Comparison of ENCODE assay signal across 9 cellular contexts in the genomic region with DNA sequence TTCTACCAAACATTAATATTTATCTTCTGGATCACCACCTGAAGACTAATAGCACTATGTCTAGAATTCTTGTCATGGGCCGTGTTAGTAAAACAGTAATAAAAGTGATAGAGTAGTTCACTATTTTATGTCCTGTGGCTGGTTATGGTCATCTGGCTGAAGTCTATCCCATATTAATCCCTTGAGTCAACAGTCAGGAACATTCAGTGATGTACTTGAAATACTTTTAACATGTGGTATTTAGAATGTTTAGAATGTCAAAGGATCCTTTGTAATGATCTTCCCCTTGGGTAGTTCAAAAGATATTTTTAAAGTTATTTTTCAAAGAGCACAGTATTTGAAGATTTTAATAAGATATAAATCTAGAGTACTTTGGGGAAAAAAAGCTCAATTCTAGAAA.
DNase-seq lines count a peak whose midpoint lies in the region; ATAC-seq and TF ChIP-seq lines count a peak whose summit lies in the region.
"Had no signal": no experiment of that assay in that cellular context is flagged by ENCODE, and none has a peak within 500 bp of the region (broad histone marks: within the 10 kb centered on the region; RNA-seq: fewer than 3 reads in every experiment).

No MANE protein-coding gene starts in this region.

- no peaks in the 10 kb centered on the region for H3K9me3 Mint-ChIP-seq in CD4-positive, alpha-beta memory T cell
- no peaks in the 10 kb centered on the region for H3K9me3 Mint-ChIP-seq in nephron progenitor cell

- peaks cover 4% of the 10 kb centered on the region for H3K36me3 ChIP-seq in CD4-positive, alpha-beta memory T cell (ENCODE audit: insufficient read depth, low read length)
- no peaks in the 10 kb centered on the region; the same call in 1 of the 2 replicates for H3K36me3 ChIP-seq in RWPE2 (ENCODE audit: low read depth)
- no peaks in the 10 kb centered on the region for H3K36me3 ChIP-seq in fibroblast of lung (ENCODE audit: control insufficient read depth, insufficient read depth, low read length)
- peaks cover 2% of the 10 kb centered on the region for H3K36me3 ChIP-seq in rectal smooth muscle tissue (ENCODE audit: control insufficient read depth, insufficient read depth, low read length)

- peak overlapping the region in 6 of 7 donors; percentile 16 to 81 (median 66) for H3K27ac Mint-ChIP-seq in CD4-positive, alpha-beta memory T cell
- H3K27ac Mint-ChIP-seq in nephron progenitor cell = no peak overlapping the region

- no peaks in the 10 kb centered on the region for H3K27me3 Mint-ChIP-seq in CD4-positive, alpha-beta memory T cell
- no peaks in the 10 kb centered on the region for H3K27me3 Mint-ChIP-seq in nephron progenitor cell (ENCODE audit: low read depth, poor library complexity)

- H3K79me2 ChIP-seq in fibroblast of lung (ENCODE audit: control insufficient read depth, insufficient read depth, low read length) = peaks cover 85% of the 10 kb centered on the region

- no peak for DNase-seq in CD4-positive, alpha-beta memory T cell
- DNase-seq in RWPE2 (ENCODE audit: low spot score) (no peak), fibroblast of lung (ENCODE audit: low read depth in 2 of 2) (peak; percentile 51 to 91), nephron progenitor cell (no peak), left lobe of liver (ENCODE audit: low spot score) (no peak)
- DNase-seq in stimulated activated CD4-positive, alpha-beta T cell treated with anti-CD3 and anti-CD28 coated beads, Interleukin-15, amount 100 ng/mL, for 24 hours = no peak

- no peak overlapping the region for H2AFZ ChIP-seq in fibroblast of lung (ENCODE audit: low read length)

- peak; percentile 42 for ATAC-seq in RWPE2 (ENCODE audit: low read depth)
- no peak for ATAC-seq in HG03469 (IDR thresholded peaks at IDR 0.05; ENCODE audit: unreplicated experiment)
- ATAC-seq in left lobe of liver = no peak
- ATAC-seq: HCT116 had no signal

- H3K4me3 ChIP-seq in CD4-positive, alpha-beta memory T cell (ENCODE audit: low read length in 2 of 2) = no peak overlapping the region
- no peak overlapping the region for H3K4me3 ChIP-seq in RWPE2 (ENCODE audit: severe bottlenecking)
- H3K4me3 ChIP-seq in fibroblast of lung (replicated peaks in 1 of 4; ENCODE audit: control extremely low read depth in 1 of 4, insufficient read depth in 1 of 4, low read depth in 3 of 4, low read length in 4 of 4) = no peak overlapping the region
- H3K4me3 ChIP-seq in rectal smooth muscle tissue (ENCODE audit: low read length) = no peak overlapping the region

- CTCF ChIA-PET in CD4-positive, alpha-beta memory T cell (lab: Charles Lee; ENCODE audit: partially characterized antibody) = no interaction called here

- intact Hi-C loops in CD4-positive, alpha-beta memory T cell (cut with micrococcal nuclease) = no loop called here

- H3K36me3 Mint-ChIP-seq in CD4-positive, alpha-beta memory T cell = peaks cover 22 to 42% of the 10 kb centered on the region in 2 donors
- no peaks in the 10 kb centered on the region for H3K36me3 Mint-ChIP-seq in nephron progenitor cell (ENCODE audit: low read depth)

- H3K27ac ChIP-seq in CD4-positive, alpha-beta memory T cell (ENCODE audit: low read depth, low read length) = peak overlapping the region; percentile 19
- H3K27ac ChIP-seq in RWPE2 (ENCODE audit: poor library complexity, severe bottlenecking) = peak overlapping the region; percentile 90
- H3K27ac ChIP-seq in fibroblast of lung (ENCODE audit: insufficient read depth, low read length) = peak overlapping the region; percentile 21
- H3K27ac ChIP-seq in rectal smooth muscle tissue (ENCODE audit: low read depth, low read length) = peak overlapping the region; percentile 72

- peak overlapping the region in 4 of 8 donors; percentile 21 to 74 (median 38) for H3K4me3 Mint-ChIP-seq in CD4-positive, alpha-beta memory T cell
- H3K4me3 Mint-ChIP-seq in nephron progenitor cell = no peak overlapping the region

- H3K4me2 ChIP-seq in fibroblast of lung (ENCODE audit: extremely low read depth, insufficient read depth, low read length) = peak overlapping the region; percentile 20

- no peaks in the 10 kb centered on the region for H3K9me3 ChIP-seq in CD4-positive, alpha-beta memory T cell (ENCODE audit: control insufficient read depth in 1 of 2, low read length in 2 of 2)
- no peaks in the 10 kb centered on the region for H3K9me3 ChIP-seq in RWPE2 (ENCODE audit: severe bottlenecking)
- H3K9me3 ChIP-seq in fibroblast of lung (ENCODE audit: control insufficient read depth, insufficient read depth, low read depth, low read length) = no peaks in the 10 kb centered on the region

- no peaks in the 10 kb centered on the region for H3K27me3 ChIP-seq in CD4-positive, alpha-beta memory T cell (ENCODE audit: insufficient read depth, low read length)
- no peaks in the 10 kb centered on the region for H3K27me3 ChIP-seq in RWPE2 (ENCODE audit: insufficient read depth, poor library complexity, severe bottlenecking)
- no peaks in the 10 kb centered on the region for H3K27me3 ChIP-seq in fibroblast of lung (ENCODE audit: control insufficient read depth, insufficient read depth, low read length)
- no peaks in the 10 kb centered on the region for H3K27me3 ChIP-seq in rectal smooth muscle tissue (ENCODE audit: control insufficient read depth, insufficient read depth, low read length)

- H3K9ac ChIP-seq in fibroblast of lung (ENCODE audit: insufficient read depth, low read length) (no peak overlapping the region), rectal smooth muscle tissue (ENCODE audit: low read length) (no peak overlapping the region)

- no peaks in the 10 kb centered on the region for H4K20me1 ChIP-seq in fibroblast of lung (ENCODE audit: control insufficient read depth, extremely low read depth, insufficient read depth, low read length)

- POLR2A ChIA-PET in CD4-positive, alpha-beta memory T cell (lab: Charles Lee; ENCODE audit: partially characterized antibody) = no interaction called here

- TF ChIP-seq CTCF in RWPE2 (IDR thresholded peaks at IDR 0.05; ENCODE audit: poor library complexity, severe bottlenecking) (no peak), fibroblast of lung (conservative IDR thresholded peaks at IDR 0.05 in 1 of 2, IDR thresholded peaks at IDR 0.05 in 1 of 2; ENCODE audit: low read depth in 1 of 2, low read length in 2 of 2) (no peak), nephron progenitor cell (IDR thresholded peaks at IDR 0.05) (no peak)

- H3K4me1 ChIP-seq in CD4-positive, alpha-beta memory T cell (ENCODE audit: insufficient read depth, low read length) = peaks cover 88% of the 10 kb centered on the region
- H3K4me1 ChIP-seq in RWPE2 (ENCODE audit: insufficient read depth, poor library complexity, severe bottlenecking) (peaks cover 85% of the 10 kb centered on the region), fibroblast of lung (ENCODE audit: control insufficient read depth, extremely low read depth, insufficient read depth, low read length) (peaks cover 14% of the 10 kb centered on the region), rectal smooth muscle tissue (ENCODE audit: control insufficient read depth, insufficient read depth, low read length) (peaks cover 47% of the 10 kb centered on the region)

- peaks cover 50 to 92% (median 70%) of the 10 kb centered on the region in 4 donors for H3K4me1 Mint-ChIP-seq in CD4-positive, alpha-beta memory T cell
- peaks cover 6% of the 10 kb centered on the region for H3K4me1 Mint-ChIP-seq in nephron progenitor cell

Comparison
In these comparisons a context has a peak if more than half of its experiments do, and no peak if none do; other contexts are left out.
1. DNase-seq: peak in fibroblast of lung (2 of 2); none in CD4-positive, alpha-beta memory T cell (0 of 5), RWPE2 (single experiment), nephron progenitor cell (single experiment), stimulated activated CD4-positive, alpha-beta T cell treated with anti-CD3 and anti-CD28 coated beads, Interleukin-15, amount 100 ng/mL, for 24 hours (single experiment) and left lobe of liver (single experiment).
2. H3K27ac ChIP-seq: peak in every context shown above with its lines; median percentile 90 in RWPE2; 72 in rectal smooth muscle tissue; 21 in fibroblast of lung; 19 in CD4-positive, alpha-beta memory T cell.